In the genomic region with DNA sequence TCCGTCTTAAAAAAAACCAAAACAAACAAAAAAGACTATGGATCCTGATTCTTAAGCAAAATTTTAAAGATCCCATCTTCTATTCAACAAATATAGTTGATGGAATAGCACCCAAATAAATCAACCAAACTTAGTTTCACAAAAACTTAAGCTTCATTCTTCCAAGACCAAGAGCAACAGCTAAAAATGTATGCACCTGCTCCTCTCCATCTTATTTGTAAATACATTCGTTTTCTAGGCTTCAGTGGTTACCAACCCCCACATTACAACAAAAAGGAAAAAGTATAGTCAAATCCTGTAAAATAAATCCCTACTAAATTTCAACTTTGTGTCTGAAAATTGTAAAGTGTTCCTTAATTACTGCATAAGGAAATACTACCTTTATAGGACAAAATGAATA, we compare ENCODE assay signal across 10 cellular contexts. TPM values are rescaled to one million over a fixed set of nuclear protein-coding genes. Genes with fewer than 3 reads are reported as not detected.
DNase-seq lines count a peak whose midpoint lies in the region; ATAC-seq, FAIRE-seq and TF ChIP-seq lines count a peak whose summit lies in the region.
"Had no signal": no experiment of that assay in that cellular context is flagged by ENCODE, and none has a peak within 500 bp of the region (broad histone marks: within the 10 kb centered on the region; RNA-seq: fewer than 3 reads in every experiment).

No MANE protein-coding gene starts in this region.

- H3K23ac ChIP-seq in trophoblast cell (ENCODE audit: low read length) = no peak overlapping the region

- no peaks in the 10 kb centered on the region for H3K9me1 ChIP-seq in K562 (ENCODE audit: control insufficient read depth, insufficient read depth, low read length)

- no peaks in the 10 kb centered on the region for H3K27me3 Mint-ChIP-seq in CD8-positive, alpha-beta T cell (ENCODE audit: low read depth)

- H3K79me2 ChIP-seq in K562 (ENCODE audit: control insufficient read depth, insufficient read depth, low read length) (peaks cover 95% of the 10 kb centered on the region), trophoblast cell (ENCODE audit: control insufficient read depth, insufficient read depth, low read length, poor library complexity) (peaks cover 25% of the 10 kb centered on the region)

- no TSS peak for BruUV-seq in K562 (replicated peaks; lab: Mats Ljungman, UMichigan)

- H4K12ac ChIP-seq in trophoblast cell (ENCODE audit: low read depth, low read length) = no peak overlapping the region

- H2BK12ac ChIP-seq in trophoblast cell (ENCODE audit: low read length) = no peak overlapping the region

- TF ChIP-seq EP300 in K562 (IDR thresholded peaks at IDR 0.05; ENCODE audit: low read length) = no peak

- H3K18ac ChIP-seq in trophoblast cell (ENCODE audit: low read length) = no peak overlapping the region

- H4K91ac ChIP-seq in trophoblast cell (ENCODE audit: low read depth, low read length) = no peak overlapping the region

- H3K27ac ChIP-seq in CD8-positive, alpha-beta T cell (ENCODE audit: low read depth, low read length) = no peak overlapping the region
- H3K27ac ChIP-seq in K562 (ENCODE audit: extremely low read depth, low read depth, low read length) = peak overlapping the region; percentile 94; the same call in 2 of the 3 replicates
- no peak overlapping the region for H3K27ac ChIP-seq in trophoblast cell (ENCODE audit: low read depth, low read length)

- H3K27ac Mint-ChIP-seq in CD8-positive, alpha-beta T cell = peak overlapping the region; percentile 99

- H4K20me1 ChIP-seq in K562 (replicated peaks; ENCODE audit: control insufficient read depth, insufficient read depth, low read length) = peaks cover 72% of the 10 kb centered on the region

- peak overlapping the region; percentile 56 to 96; a peak in 2 of 4 replicates for H3K9ac ChIP-seq in K562 (ENCODE audit: insufficient read depth in 1 of 2, low read depth in 2 of 2, low read length in 2 of 2)
- no peak overlapping the region for H3K9ac ChIP-seq in trophoblast cell (ENCODE audit: low read length)

- ATAC-seq in CD8-positive, alpha-beta T cell = no peak
- ATAC-seq in K562 (no peak), HG02571 (IDR thresholded peaks at IDR 0.05; ENCODE audit: unreplicated experiment) (no peak), HG03175 (IDR thresholded peaks at IDR 0.05; ENCODE audit: unreplicated experiment) (no peak), GM18867 (IDR thresholded peaks at IDR 0.05; ENCODE audit: unreplicated experiment) (no peak)

- no peak for TF ChIP-seq POLR2A in K562 (conservative IDR thresholded peaks at IDR 0.05)

- no peak for TF ChIP-seq RAD21 in K562 (CRISPR knock-in tag; conservative IDR thresholded peaks at IDR 0.05 in 1 of 2, IDR thresholded peaks at IDR 0.05 in 1 of 2)

- no peak overlapping the region for H2BK120ac ChIP-seq in trophoblast cell (ENCODE audit: insufficient read depth, low read length, poor library complexity)

- H4K8ac ChIP-seq in trophoblast cell (ENCODE audit: low read depth, low read length) = no peak overlapping the region

- H2AFZ ChIP-seq in K562 (ENCODE audit: low read depth, low read length) (no peak overlapping the region), trophoblast cell (ENCODE audit: insufficient read depth, low read length, poor library complexity) (no peak overlapping the region)

- no peak overlapping the region for H2BK5ac ChIP-seq in trophoblast cell (ENCODE audit: low read depth, low read length, poor library complexity)

- peaks cover 14% of the 10 kb centered on the region for H3K79me1 ChIP-seq in trophoblast cell (ENCODE audit: low read length)

- no peaks in the 10 kb centered on the region for H3K27me3 ChIP-seq in CD8-positive, alpha-beta T cell (ENCODE audit: insufficient read depth, low read length)
- H3K27me3 ChIP-seq in K562 (ENCODE audit: control insufficient read depth in 2 of 2, insufficient read depth in 2 of 2, low read length in 2 of 2) = no peaks in the 10 kb centered on the region
- no peaks in the 10 kb centered on the region for H3K27me3 ChIP-seq in trophoblast cell (ENCODE audit: insufficient read depth, low read length)

- CTCF ChIA-PET in CD8-positive, alpha-beta T cell (lab: Charles Lee) = interaction anchor here (0.8 to 16.9 kb wide), 6 partner anchors 10 to 119 kb away, joined by 3 to 349 read pairs (median 8); no protein-coding TSS in a partner anchor
- CTCF ChIA-PET in K562 (lab: Yijun Ruan, JAX; ENCODE audit: low intra/inter-chr PET ratio) = no interaction called here

- no peak for TF ChIP-seq CTCF in CD8-positive, alpha-beta T cell (IDR thresholded peaks at IDR 0.05)
- no peak for TF ChIP-seq CTCF in K562 (IDR thresholded peaks at IDR 0.05 in 2 of 3, conservative IDR thresholded peaks at IDR 0.05 in 1 of 3; ENCODE audit: insufficient read depth in 2 of 3, low read depth in 1 of 3, low read length in 3 of 3)

- in situ Hi-C loops in K562 (cut with MboI) = no loop called here

- peaks cover 78% of the 10 kb centered on the region for H3K4me1 Mint-ChIP-seq in CD8-positive, alpha-beta T cell (ENCODE audit: low read depth)

- intact Hi-C loops in CD8-positive, alpha-beta T cell (cut with DNase I, micrococcal nuclease) = loop anchor here (2.0 to 10.0 kb wide), 3 partner anchors 13 to 1179 kb away; partner anchors contain the start of genes LAPTM5 (in 1 of the 2) and PEF1 (in 1 of the 2)
- intact Hi-C loops in K562 (cut with micrococcal nuclease) = no loop called here

- no peak overlapping the region for H3K14ac ChIP-seq in trophoblast cell (ENCODE audit: low read length)

- H3K36me3 Mint-ChIP-seq in CD8-positive, alpha-beta T cell = peaks cover 13% of the 10 kb centered on the region

- H2AK5ac ChIP-seq in trophoblast cell (ENCODE audit: low read length) = no peak overlapping the region

- H3K4me2 ChIP-seq in K562 (ENCODE audit: insufficient read depth, low read length) = peak overlapping the region; percentile 66
- H3K4me2 ChIP-seq in trophoblast cell (ENCODE audit: low read length) = no peak overlapping the region

- H3K9me3 Mint-ChIP-seq in CD8-positive, alpha-beta T cell = no peaks in the 10 kb centered on the region

- H3K9me3 ChIP-seq in CD8-positive, alpha-beta T cell (ENCODE audit: low read length) = no peaks in the 10 kb centered on the region
- H3K9me3 ChIP-seq in K562 (replicated peaks; ENCODE audit: control insufficient read depth, insufficient read depth, low read depth, low read length) (no peaks in the 10 kb centered on the region), trophoblast cell (ENCODE audit: insufficient read depth, low read depth, low read length) (peaks cover 3% of the 10 kb centered on the region)

- H3K4ac ChIP-seq in trophoblast cell (ENCODE audit: low read depth, low read length) = peak overlapping the region; percentile 80

- no peak for DNase-seq in CD8-positive, alpha-beta T cell
- DNase-seq in LHCN-M2 (ENCODE audit: low read depth) = peak; percentile 52
- DNase-seq in K562 (ENCODE audit: extremely low read depth in 1 of 4, low spot score in 3 of 4) = no peak
- DNase-seq in trophoblast cell = no peak
- no peak for DNase-seq in EL
- DNase-seq: activated CD4-positive, alpha-beta T cell treated with anti-CD3 and anti-CD28 coated beads, Interleukin-2, amount 50 U/mL, for 1 hour; NCI-H82 had no signal

- POLR2A ChIA-PET in CD8-positive, alpha-beta T cell (lab: Charles Lee) = interaction anchor here (0.7 to 2.3 kb wide), 7 partner anchors 10 to 81 kb away, joined by 3 to 18 read pairs (median 6); no protein-coding TSS in a partner anchor
- POLR2A ChIA-PET in K562 (lab: Yijun Ruan, JAX) = interaction anchor here (0.6 to 4.2 kb wide), 17 partner anchors 7 to 778 kb away, joined by 3 to 50 read pairs (median 4); partner anchors contain the start of gene PEF1

- H3K4me1 ChIP-seq in CD8-positive, alpha-beta T cell (ENCODE audit: insufficient read depth, low read length) = peaks cover 82% of the 10 kb centered on the region
- peaks cover 43 to 67% of the 10 kb centered on the region in 2 experiments for H3K4me1 ChIP-seq in K562 (replicated peaks in 1 of 2; ENCODE audit: control insufficient read depth in 2 of 2, insufficient read depth in 2 of 2, low read length in 2 of 2)
- H3K4me1 ChIP-seq in trophoblast cell (ENCODE audit: control insufficient read depth in 1 of 2, insufficient read depth in 2 of 2, low read length in 2 of 2) = peaks cover 6 to 12% of the 10 kb centered on the region in 2 experiments

- no peaks in the 10 kb centered on the region for H3K36me3 ChIP-seq in CD8-positive, alpha-beta T cell (ENCODE audit: insufficient read depth, low read length)
- H3K36me3 ChIP-seq in K562 (ENCODE audit: control insufficient read depth, insufficient read depth, low read length) = peaks cover 48% of the 10 kb centered on the region
- H3K36me3 ChIP-seq in trophoblast cell (ENCODE audit: control insufficient read depth in 1 of 2, insufficient read depth in 2 of 2, low read length in 2 of 2) = peaks cover 0 to 2% of the 10 kb centered on the region in 2 experiments

- no peak overlapping the region for H3K4me3 ChIP-seq in CD8-positive, alpha-beta T cell (ENCODE audit: low read depth, low read length)
- peak overlapping the region; percentile 82; the same call in 1 of the 2 replicates for H3K4me3 ChIP-seq in K562
- no peak overlapping the region for H3K4me3 ChIP-seq in trophoblast cell (ENCODE audit: low read depth, low read length)

- H3K4me3 Mint-ChIP-seq in CD8-positive, alpha-beta T cell = peak overlapping the region; percentile 100

- 7% methylated on average over 2 of the region's 2 CpGs for WGBS in K562 (ENCODE audit: insufficient coverage, low coverage, missing lambda C conversion rate)
- WGBS in trophoblast cell (ENCODE audit: extremely low coverage, insufficient coverage, insufficient read length) = no CpG with 5 or more reads among the region's 2 CpGs

- no peak for FAIRE-seq in K562 (lab: Jason Lieb, UNC)

RNA-seq across cellular contexts. Expression of gene PTP4A2, which starts 3.9 kb away (rescaled TPM):
- 100 to 1,000 TPM; 257 to 278 TPM for total RNA-seq in CD8-positive, alpha-beta T cell
- total RNA-seq in LHCN-M2 (2014; rRNA removed) = 266 and 303 TPM in 2 replicates
- 244 TPM for polyA plus RNA-seq in LHCN-M2 (2012)
- total RNA-seq in K562 (2011; cell fraction: chromatin; rRNA removed; ENCODE audit: low replicate concordance) = 116 and 315 TPM in 2 replicates
- total RNA-seq in K562 (2011; cell fraction: nucleolus; rRNA removed) = 52.7 and 78.6 TPM in 2 replicates
- total RNA-seq in K562 (2011; cell fraction: nucleoplasm; rRNA removed) = 175 and 257 TPM in 2 replicates
- total RNA-seq in K562 (2014; rRNA removed) = 316 and 345 TPM in 2 replicates
- 620 and 713 TPM in 2 replicates for total RNA-seq in K562 (2014; rRNA removed; fragmentation: Illumina TruSeq; extraction: Trizol)
- 585 and 652 TPM in 2 replicates for total RNA-seq in K562 (2015; rRNA removed; fragmentation: Illumina TruSeq; extraction: Trizol)
- 429 and 432 TPM in 2 replicates for total RNA-seq in K562 (2021)
- polyA plus RNA-seq in K562 (2011; rRNA removed) = 785 and 870 TPM in 2 replicates
- polyA plus RNA-seq in K562 (2011; cell fraction: cytosol; rRNA removed) = 63.7 and 209 TPM in 2 replicates
- polyA plus RNA-seq in K562 (2011; cell fraction: nucleus; rRNA removed) = 124 and 204 TPM in 2 replicates
- 386 and 493 TPM in 2 replicates for polyA plus RNA-seq in K562 (2012)
- 528 and 852 TPM in 2 replicates for polyA plus RNA-seq in K562 (2014; fragmentation: Illumina TruSeq; extraction: Trizol)
- 100 to 1,000 TPM; 197 to 480 TPM for polyA plus RNA-seq in K562 (2014; fragmentation: Nextera tagmentation; extraction: Ambion mirVana)
- polyA plus RNA-seq in K562 (2014; rRNA removed) = 219 and 255 TPM in 2 replicates
- 693 and 694 TPM in 2 replicates for polyA minus RNA-seq in K562 (2011; rRNA and poly(A)+ RNA removed)
- 406 and 559 TPM in 2 replicates for polyA minus RNA-seq in K562 (2011; cell fraction: cytosol; rRNA and poly(A)+ RNA removed)
- polyA minus RNA-seq in K562 (2011; cell fraction: nucleus; rRNA and poly(A)+ RNA removed) = 36.6 and 130 TPM in 2 replicates
- polyA plus RNA-seq in trophoblast cell (2013) = 646 and 682 TPM in 2 replicates
